ENCODE assay signal across 16 cellular contexts in the genomic region with DNA sequence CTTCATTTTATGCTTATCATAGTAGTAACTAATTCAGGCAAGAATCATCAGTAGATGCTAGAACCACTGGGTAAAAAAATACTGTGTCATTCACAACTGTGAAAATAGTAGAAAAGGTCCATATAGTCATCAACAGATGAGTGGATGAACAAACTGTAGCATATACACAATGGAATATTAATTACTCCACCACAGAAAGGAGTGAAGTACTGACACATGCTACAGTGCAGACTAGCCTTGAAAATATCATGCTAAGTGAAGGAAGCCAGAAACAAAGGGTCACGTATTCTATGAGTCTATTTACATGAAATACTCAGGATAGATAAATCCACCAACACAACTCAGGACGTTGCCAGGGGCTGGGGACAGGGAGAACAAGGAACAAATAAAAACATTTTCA. TPM values are rescaled to one million over a fixed set of nuclear protein-coding genes. Genes with fewer than 3 reads are reported as not detected.
DNase-seq lines count a peak whose midpoint lies in the region; ATAC-seq and TF ChIP-seq lines count a peak whose summit lies in the region.
"Had no signal": no experiment of that assay in that cellular context is flagged by ENCODE, and none has a peak within 500 bp of the region (broad histone marks: within the 10 kb centered on the region; RNA-seq: fewer than 3 reads in every experiment).

No MANE protein-coding gene starts in this region.

- H3K27me3 Mint-ChIP-seq in activated CD4-positive, alpha-beta T cell treated with anti-CD3 and anti-CD28 coated beads, Interleukin-2, amount 10 ng/mL, durations not matched to agents 7 days and 5 days = no peaks in the 10 kb centered on the region
- H3K27me3 Mint-ChIP-seq in activated CD4-positive, alpha-beta memory T cell treated with anti-CD3 and anti-CD28 coated beads for 36 hours = no peaks in the 10 kb centered on the region

- H3K27ac Mint-ChIP-seq in activated CD4-positive, alpha-beta T cell treated with anti-CD3 and anti-CD28 coated beads, Interleukin-2, amount 10 ng/mL, durations not matched to agents 7 days and 5 days = peak overlapping the region; percentile 42
- H3K27ac Mint-ChIP-seq in activated CD4-positive, alpha-beta memory T cell treated with anti-CD3 and anti-CD28 coated beads for 36 hours = peak overlapping the region; percentile 78

- H2AFZ ChIP-seq in fibroblast of lung (ENCODE audit: low read length) (no peak overlapping the region), smooth muscle cell (ENCODE audit: low read depth) (no peak overlapping the region)

- no peak overlapping the region for H3K9ac ChIP-seq in fibroblast of lung (ENCODE audit: insufficient read depth, low read length)
- H3K9ac ChIP-seq in smooth muscle cell (ENCODE audit: low read depth) = peak overlapping the region; percentile 27

- CTCF ChIA-PET in activated CD4-positive, alpha-beta T cell treated with anti-CD3 and anti-CD28 coated beads, Interleukin-2, amount 10 ng/mL, durations not matched to agents 7 days and 5 days (lab: Charles Lee) = no interaction called here
- CTCF ChIA-PET in activated CD4-positive, alpha-beta memory T cell treated with anti-CD3 and anti-CD28 coated beads for 36 hours (lab: Charles Lee) = no interaction called here

- peaks cover 24% of the 10 kb centered on the region for H3K4me1 ChIP-seq in fibroblast of lung (ENCODE audit: control insufficient read depth, extremely low read depth, insufficient read depth, low read length)
- H3K4me1 ChIP-seq in smooth muscle cell (ENCODE audit: low read depth) = peaks cover 28% of the 10 kb centered on the region

- H3K79me2 ChIP-seq in fibroblast of lung (ENCODE audit: control insufficient read depth, insufficient read depth, low read length) = peaks cover 100% of the 10 kb centered on the region
- H3K79me2 ChIP-seq in smooth muscle cell (ENCODE audit: low read depth) = peaks cover 99% of the 10 kb centered on the region

- H3K27me3 ChIP-seq in fibroblast of lung (ENCODE audit: control insufficient read depth, insufficient read depth, low read length) (no peaks in the 10 kb centered on the region), smooth muscle cell (ENCODE audit: low read depth) (no peaks in the 10 kb centered on the region)
- H3K27me3 ChIP-seq: tibial nerve had no signal

- H3K4me3 ChIP-seq in fibroblast of lung (replicated peaks in 1 of 4; ENCODE audit: control extremely low read depth in 1 of 4, insufficient read depth in 1 of 4, low read depth in 3 of 4, low read length in 4 of 4) = no peak overlapping the region
- H3K4me3 ChIP-seq in smooth muscle cell = no peak overlapping the region
- H3K4me3 ChIP-seq: K562, lung, prostate gland, tibial nerve had no signal

- DNase-seq in activated CD4-positive, alpha-beta T cell treated with anti-CD3 and anti-CD28 coated beads, Interleukin-2, amount 10 ng/mL, durations not matched to agents 7 days and 5 days = no peak
- no peak for DNase-seq in activated CD4-positive, alpha-beta T cell treated with anti-CD3 and anti-CD28 coated beads for 4 hours
- no peak for DNase-seq in activated CD4-positive, alpha-beta memory T cell treated with anti-CD3 and anti-CD28 coated beads for 36 hours
- DNase-seq in fibroblast of lung (ENCODE audit: low read depth in 2 of 2) (no peak), smooth muscle cell (lab: John Stamatoyannopoulos, UW; ENCODE audit: unreplicated experiment) (no peak), UCSD-AML1 (lab: John Stamatoyannopoulos, UW; ENCODE audit: unreplicated experiment) (no peak), GM19240 (ENCODE audit: insufficient read length, low spot score) (no peak)
- DNase-seq: DMS79, NCI-H2029 treated with DMSO at 0.1 percent for 48 hours, OCI-M1, T-helper 9 cell had no signal

- H3K9me3 Mint-ChIP-seq in activated CD4-positive, alpha-beta T cell treated with anti-CD3 and anti-CD28 coated beads, Interleukin-2, amount 10 ng/mL, durations not matched to agents 7 days and 5 days = no peaks in the 10 kb centered on the region
- H3K9me3 Mint-ChIP-seq in activated CD4-positive, alpha-beta memory T cell treated with anti-CD3 and anti-CD28 coated beads for 36 hours = no peaks in the 10 kb centered on the region

- H3F3A ChIP-seq in smooth muscle cell (ENCODE audit: low read depth) = peaks cover 37% of the 10 kb centered on the region

- H3K27ac ChIP-seq in fibroblast of lung (ENCODE audit: insufficient read depth, low read length) (no peak overlapping the region), smooth muscle cell (ENCODE audit: low read depth) (peak overlapping the region; percentile 87)

- H4K20me1 ChIP-seq in fibroblast of lung (ENCODE audit: control insufficient read depth, extremely low read depth, insufficient read depth, low read length) (peaks cover 22% of the 10 kb centered on the region), smooth muscle cell (ENCODE audit: low read depth) (peaks cover 100% of the 10 kb centered on the region)

- no peak for ATAC-seq in GM18511 (IDR thresholded peaks at IDR 0.05; ENCODE audit: unreplicated experiment)
- ATAC-seq: K562 had no signal

- H3K36me3 ChIP-seq in fibroblast of lung (ENCODE audit: control insufficient read depth, insufficient read depth, low read length) (peaks cover 16% of the 10 kb centered on the region), smooth muscle cell (ENCODE audit: low read depth) (no peaks in the 10 kb centered on the region)
- H3K36me3 ChIP-seq: prostate gland had no signal

- POLR2A ChIA-PET in activated CD4-positive, alpha-beta T cell treated with anti-CD3 and anti-CD28 coated beads, Interleukin-2, amount 10 ng/mL, durations not matched to agents 7 days and 5 days (lab: Charles Lee) = no interaction called here
- POLR2A ChIA-PET in activated CD4-positive, alpha-beta memory T cell treated with anti-CD3 and anti-CD28 coated beads for 36 hours (lab: Charles Lee) = no interaction called here

- TF ChIP-seq CTCF in fibroblast of lung (conservative IDR thresholded peaks at IDR 0.05 in 1 of 2, IDR thresholded peaks at IDR 0.05 in 1 of 2; ENCODE audit: low read depth in 1 of 2, low read length in 2 of 2) (no peak), smooth muscle cell (IDR thresholded peaks at IDR 0.05; ENCODE audit: borderline replicate concordance, insufficient read depth, poor library complexity, severe bottlenecking) (no peak)

- H3K4me2 ChIP-seq in fibroblast of lung (ENCODE audit: extremely low read depth, insufficient read depth, low read length) (peak overlapping the region; percentile 29), smooth muscle cell (peak overlapping the region; percentile 64)

- 60% methylated on average over 2 of the region's 2 CpGs for WGBS in smooth muscle cell (ENCODE audit: low lambda C conversion rate)

- H3K4me3 Mint-ChIP-seq in activated CD4-positive, alpha-beta T cell treated with anti-CD3 and anti-CD28 coated beads, Interleukin-2, amount 10 ng/mL, durations not matched to agents 7 days and 5 days = no peak overlapping the region
- no peak overlapping the region for H3K4me3 Mint-ChIP-seq in activated CD4-positive, alpha-beta memory T cell treated with anti-CD3 and anti-CD28 coated beads for 36 hours

- peaks cover 47% of the 10 kb centered on the region for H3K36me3 Mint-ChIP-seq in activated CD4-positive, alpha-beta T cell treated with anti-CD3 and anti-CD28 coated beads, Interleukin-2, amount 10 ng/mL, durations not matched to agents 7 days and 5 days (ENCODE audit: low read depth)
- peaks cover 30% of the 10 kb centered on the region for H3K36me3 Mint-ChIP-seq in activated CD4-positive, alpha-beta memory T cell treated with anti-CD3 and anti-CD28 coated beads for 36 hours

- H3K4me1 Mint-ChIP-seq in activated CD4-positive, alpha-beta T cell treated with anti-CD3 and anti-CD28 coated beads, Interleukin-2, amount 10 ng/mL, durations not matched to agents 7 days and 5 days = peaks cover 69% of the 10 kb centered on the region
- H3K4me1 Mint-ChIP-seq in activated CD4-positive, alpha-beta memory T cell treated with anti-CD3 and anti-CD28 coated beads for 36 hours (ENCODE audit: low read depth) = peaks cover 67% of the 10 kb centered on the region

- intact Hi-C loops in activated CD4-positive, alpha-beta memory T cell treated with anti-CD3 and anti-CD28 coated beads for 36 hours (cut with micrococcal nuclease) = loop anchor here (1.0 kb wide), 1 partner anchor 12 kb away; no protein-coding TSS in a partner anchor

- H3K9me3 ChIP-seq in fibroblast of lung (ENCODE audit: control insufficient read depth, insufficient read depth, low read depth, low read length) = no peaks in the 10 kb centered on the region
- H3K9me3 ChIP-seq in smooth muscle cell (replicated peaks; ENCODE audit: low read depth) = no peaks in the 10 kb centered on the region
- H3K9me3 ChIP-seq: prostate gland, tibial nerve had no signal

RNA-seq across cellular contexts. Expression of gene USP22, which starts 13.3 kb away (rescaled TPM):
- 100 to 1,000 TPM; 147 to 162 TPM for total RNA-seq in activated CD4-positive, alpha-beta T cell treated with anti-CD3 and anti-CD28 coated beads, Interleukin-2, amount 10 ng/mL, durations not matched to agents 7 days and 5 days
- total RNA-seq in activated CD4-positive, alpha-beta memory T cell treated with anti-CD3 and anti-CD28 coated beads for 36 hours = 100 to 1,000 TPM; 120 to 124 TPM
- total RNA-seq in fibroblast of lung = 178 and 235 TPM in 2 replicates
- polyA plus RNA-seq in fibroblast of lung = 235 and 314 TPM in 2 replicates
- 106 and 125 TPM in 2 replicates for polyA plus RNA-seq in fibroblast of lung (2012)
- polyA minus RNA-seq in fibroblast of lung (ENCODE audit: low replicate concordance) = 1,152 and 1,309 TPM in 2 replicates
- 136 and 151 TPM in 2 replicates for total RNA-seq in smooth muscle cell
- polyA plus RNA-seq in smooth muscle cell = 79.3 and 85.1 TPM in 2 replicates
